Comparison of ENCODE assay signal across 28 cellular contexts in the genomic region with DNA sequence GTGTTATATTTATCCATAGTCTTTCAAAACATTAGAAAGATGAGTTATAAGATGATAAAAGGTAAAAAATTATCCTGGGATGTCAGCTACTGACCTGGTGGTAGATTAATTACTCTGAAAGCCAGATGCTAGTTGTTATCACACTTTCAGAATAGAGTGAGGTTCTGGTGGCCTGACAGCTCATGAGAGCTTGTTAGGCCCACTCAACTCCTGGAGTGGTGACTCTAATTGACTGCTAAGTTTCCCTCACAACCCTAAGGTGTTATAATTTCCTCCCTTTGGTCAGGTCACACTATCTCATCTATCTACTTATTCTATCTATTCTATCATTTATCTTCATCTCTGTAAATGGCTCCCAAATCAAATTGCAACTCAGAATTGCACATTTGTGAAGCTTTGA.
"Had no signal": no experiment of that assay in that cellular context is flagged by ENCODE, and none has a peak within 500 bp of the region (broad histone marks: within the 10 kb centered on the region; RNA-seq: fewer than 3 reads in every experiment).

No MANE protein-coding gene starts in this region.

- H3K27ac Mint-ChIP-seq: activated CD4-positive, alpha-beta memory T cell treated with anti-CD3 and anti-CD28 coated beads, Interleukin-2, amount 10 ng/mL, durations not matched to agents 7 days and 5 days; activated CD4-positive, alpha-beta T cell treated with anti-CD3 and anti-CD28 coated beads for 36 hours; activated CD4-positive, alpha-beta T cell treated with anti-CD3 and anti-CD28 coated beads, Interleukin-2, amount 10 ng/mL, durations not matched to agents 24 days and 14 days; activated naive CD4-positive, alpha-beta T cell treated with anti-CD3 and anti-CD28 coated beads for 36 hours; activated naive CD4-positive, alpha-beta T cell treated with anti-CD3 and anti-CD28 coated beads, Interleukin-2, amount 50 U/mL, for 24 hours; activated naive CD8-positive, alpha-beta T cell treated with anti-CD3 and anti-CD28 coated beads for 36 hours; activated naive CD8-positive, alpha-beta T cell treated with anti-CD3 and anti-CD28 coated beads, Interleukin-2, amount 50 U/mL, for 24 hours; activated T-helper 1 cell treated with anti-CD3 and anti-CD28 coated beads, Interleukin-12 subunit alpha, Interleukin-12 subunit beta, Interleukin-2, Interleukin-4 antibody, amounts not matched to agents 30 ng/mL and 10 ng/mL and 1 ng/mL, durations not matched to agents 14 hours and 24 hours and 36 hours; activated T-helper 2 cell treated with anti-CD3 and anti-CD28 coated beads, Interferon-gamma antibody, Interleukin-2, Interleukin-4, amounts not matched to agents 10 μg/mL and 5 μg/mL and 100 μg/mL, durations not matched to agents 14 hours and 24 hours and 36 hours; T-cell; T-helper 1 cell treated with Interleukin-12 subunit alpha and Interleukin-12 subunit beta and Interleukin-4 antibody, amounts not matched to agents 30 μg/mL and 1 μg/mL, for 36 hours had no signal

- H3K9me3 ChIP-seq: adrenal gland, body of pancreas, esophagus squamous epithelium had no signal

- H3K27ac ChIP-seq: adrenal gland, body of pancreas, epithelial cell of prostate, esophagus squamous epithelium, WERI-Rb-1 had no signal

- H3K9me3 Mint-ChIP-seq: activated CD4-positive, alpha-beta memory T cell treated with anti-CD3 and anti-CD28 coated beads, Interleukin-2, amount 10 ng/mL, durations not matched to agents 7 days and 5 days; activated CD4-positive, alpha-beta T cell treated with anti-CD3 and anti-CD28 coated beads, Interleukin-2, amount 10 ng/mL, durations not matched to agents 24 days and 14 days; activated T-helper 1 cell treated with anti-CD3 and anti-CD28 coated beads, Interleukin-12 subunit alpha, Interleukin-12 subunit beta, Interleukin-2, Interleukin-4 antibody, amounts not matched to agents 30 ng/mL and 10 ng/mL and 1 ng/mL, durations not matched to agents 14 hours and 24 hours and 36 hours; activated T-helper 2 cell treated with anti-CD3 and anti-CD28 coated beads, Interferon-gamma antibody, Interleukin-2, Interleukin-4, amounts not matched to agents 10 μg/mL and 5 μg/mL and 100 μg/mL, durations not matched to agents 14 hours and 24 hours and 36 hours; T-helper 1 cell treated with Interleukin-12 subunit alpha and Interleukin-12 subunit beta and Interleukin-4 antibody, amounts not matched to agents 30 μg/mL and 1 μg/mL, for 36 hours had no signal

- H3K4me1 ChIP-seq: adrenal gland, body of pancreas, esophagus squamous epithelium had no signal

- H3K4me1 Mint-ChIP-seq: activated CD4-positive, alpha-beta memory T cell treated with anti-CD3 and anti-CD28 coated beads, Interleukin-2, amount 10 ng/mL, durations not matched to agents 7 days and 5 days; activated CD4-positive, alpha-beta T cell treated with anti-CD3 and anti-CD28 coated beads for 36 hours; activated CD4-positive, alpha-beta T cell treated with anti-CD3 and anti-CD28 coated beads, Interleukin-2, amount 10 ng/mL, durations not matched to agents 24 days and 14 days; activated naive CD4-positive, alpha-beta T cell treated with anti-CD3 and anti-CD28 coated beads, Interleukin-2, amount 50 U/mL, for 24 hours; activated naive CD8-positive, alpha-beta T cell treated with anti-CD3 and anti-CD28 coated beads for 36 hours; activated naive CD8-positive, alpha-beta T cell treated with anti-CD3 and anti-CD28 coated beads, Interleukin-2, amount 50 U/mL, for 24 hours; T-cell had no signal

- H3K36me3 ChIP-seq: adrenal gland, esophagus squamous epithelium, WERI-Rb-1 had no signal

- H3K36me3 Mint-ChIP-seq: activated naive CD8-positive, alpha-beta T cell treated with anti-CD3 and anti-CD28 coated beads for 36 hours; T-cell had no signal

- H3K27me3 ChIP-seq: adrenal gland, body of pancreas had no signal

- H3K4me3 ChIP-seq: adrenal gland, body of pancreas, esophagus squamous epithelium had no signal

- ATAC-seq: activated CD4-positive, alpha-beta T cell treated with anti-CD3 and anti-CD28 coated beads for 36 hours; activated naive CD8-positive, alpha-beta T cell treated with anti-CD3 and anti-CD28 coated beads, Interleukin-2, amount 50 U/mL, for 24 hours; body of pancreas; T-cell had no signal

- DNase-seq: activated CD4-positive, alpha-beta memory T cell treated with anti-CD3 and anti-CD28 coated beads, Interleukin-2, amount 10 ng/mL, durations not matched to agents 7 days and 5 days; activated CD4-positive, alpha-beta T cell treated with anti-CD3 and anti-CD28 coated beads for 36 hours; activated CD4-positive, alpha-beta T cell treated with anti-CD3 and anti-CD28 coated beads, Interleukin-2, amount 10 ng/mL, durations not matched to agents 24 days and 14 days; activated CD4-positive, CD25-positive, alpha-beta regulatory T cell; activated CD4-positive, CD25-positive, alpha-beta regulatory T cell treated with anti-CD3 and anti-CD28 coated beads, Interleukin-2, amount 50 U/mL, for 72 hours; activated CD8-positive, alpha-beta memory T cell treated with anti-CD3 and anti-CD28 coated beads for 24 hours; activated effector memory CD4-positive, alpha-beta T cell treated with anti-CD3 and anti-CD28 coated beads, Interleukin-2, amount 50 U/mL, for 16 hours; activated naive CD4-positive, alpha-beta T cell treated with anti-CD3 and anti-CD28 coated beads for 36 hours; activated naive CD8-positive, alpha-beta T cell treated with anti-CD3 and anti-CD28 coated beads for 36 hours; activated naive CD8-positive, alpha-beta T cell treated with anti-CD3 and anti-CD28 coated beads, Interleukin-2, amount 50 U/mL, for 24 hours; activated T-cell treated with anti-CD3 and anti-CD28 coated beads, Interleukin-2, amount 50 U/mL, for 1 hour; activated T-cell treated with anti-CD3 and anti-CD28 coated beads, Interleukin-2, amount 50 U/mL, for 48 hours; adrenal gland; amygdala; aorta; body of pancreas; effector CD8-positive, alpha-beta T cell; esophagus squamous epithelium; foreskin melanocyte; head of caudate nucleus; T-cell; T-helper 9 cell; WERI-Rb-1 had no signal

- H3K4me3 Mint-ChIP-seq: activated CD4-positive, alpha-beta memory T cell treated with anti-CD3 and anti-CD28 coated beads, Interleukin-2, amount 10 ng/mL, durations not matched to agents 7 days and 5 days; activated CD4-positive, alpha-beta T cell treated with anti-CD3 and anti-CD28 coated beads for 36 hours; activated CD4-positive, alpha-beta T cell treated with anti-CD3 and anti-CD28 coated beads, Interleukin-2, amount 10 ng/mL, durations not matched to agents 24 days and 14 days; activated naive CD4-positive, alpha-beta T cell treated with anti-CD3 and anti-CD28 coated beads for 36 hours; activated naive CD4-positive, alpha-beta T cell treated with anti-CD3 and anti-CD28 coated beads, Interleukin-2, amount 50 U/mL, for 24 hours; activated naive CD8-positive, alpha-beta T cell treated with anti-CD3 and anti-CD28 coated beads for 36 hours; activated naive CD8-positive, alpha-beta T cell treated with anti-CD3 and anti-CD28 coated beads, Interleukin-2, amount 50 U/mL, for 24 hours; activated T-helper 1 cell treated with anti-CD3 and anti-CD28 coated beads, Interleukin-12 subunit alpha, Interleukin-12 subunit beta, Interleukin-2, Interleukin-4 antibody, amounts not matched to agents 30 ng/mL and 10 ng/mL and 1 ng/mL, durations not matched to agents 14 hours and 24 hours and 36 hours; T-cell; T-helper 1 cell treated with Interleukin-12 subunit alpha and Interleukin-12 subunit beta and Interleukin-4 antibody, amounts not matched to agents 30 μg/mL and 1 μg/mL, for 36 hours had no signal
